ENCODE assay signal across 30 cellular contexts in the genomic region with DNA sequence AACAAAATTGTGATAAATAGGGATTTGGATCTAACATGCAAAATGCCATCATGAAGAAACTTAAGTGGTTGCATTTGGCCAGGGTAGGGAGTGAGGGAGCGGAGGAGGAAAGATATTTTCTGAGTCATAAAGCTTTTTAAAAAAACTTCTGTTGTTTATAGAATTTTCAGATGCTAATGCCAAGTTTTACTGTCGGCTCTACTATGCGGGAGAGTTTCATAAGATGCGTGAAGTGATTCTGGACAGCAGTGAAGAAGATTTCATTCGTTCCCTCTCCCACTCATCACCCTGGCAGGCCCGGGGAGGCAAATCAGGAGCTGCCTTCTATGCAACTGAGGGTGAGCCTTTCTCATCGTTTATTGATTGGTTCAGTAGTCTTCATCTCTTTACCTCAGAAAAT. TPM values are rescaled to one million over a fixed set of nuclear protein-coding genes. Genes with fewer than 3 reads are reported as not detected.
DNase-seq lines count a peak whose midpoint lies in the region; ATAC-seq and TF ChIP-seq lines count a peak whose summit lies in the region.
"Had no signal": no experiment of that assay in that cellular context is flagged by ENCODE, and none has a peak within 500 bp of the region (broad histone marks: within the 10 kb centered on the region; RNA-seq: fewer than 3 reads in every experiment).

No MANE protein-coding gene starts in this region.

- H3K9ac ChIP-seq in fibroblast of lung (ENCODE audit: insufficient read depth, low read length) = no peak overlapping the region
- H3K9ac ChIP-seq: SK-N-SH had no signal

- no peak overlapping the region for H3K27ac ChIP-seq in breast epithelium
- H3K27ac ChIP-seq in fibroblast of lung (ENCODE audit: insufficient read depth, low read length) = no peak overlapping the region
- H3K27ac ChIP-seq in esophagus squamous epithelium = no peak overlapping the region
- H3K27ac ChIP-seq: adrenal gland, brain microvascular endothelial cell, heart right ventricle, PC-9 had no signal

- no peaks in the 10 kb centered on the region for H3K79me2 ChIP-seq in fibroblast of lung (ENCODE audit: control insufficient read depth, insufficient read depth, low read length)

- peak overlapping the region; percentile 9 for H3K4me2 ChIP-seq in fibroblast of lung (ENCODE audit: extremely low read depth, insufficient read depth, low read length)
- H3K4me2 ChIP-seq: PC-9, SK-N-SH had no signal

- TF ChIP-seq POLR2A in breast epithelium (IDR thresholded peaks at IDR 0.05) (no peak), esophagus squamous epithelium (IDR thresholded peaks at IDR 0.05) (no peak)

- no peaks in the 10 kb centered on the region for H4K20me1 ChIP-seq in fibroblast of lung (ENCODE audit: control insufficient read depth, extremely low read depth, insufficient read depth, low read length)

- peak; percentile 34 for DNase-seq in MCF 10A (ENCODE audit: unreplicated experiment)
- no peak for DNase-seq in breast epithelium (ENCODE audit: low spot score in 2 of 2)
- DNase-seq in fibroblast of lung (ENCODE audit: low read depth in 2 of 2) = peak; percentile 59 to 95
- peak; percentile 27 for DNase-seq in middle frontal gyrus (ENCODE audit: extremely low spot score, low spot score)
- DNase-seq in activated CD4-positive, alpha-beta T cell treated with anti-CD3 and anti-CD28 coated beads for 48 hours = no peak
- no peak for DNase-seq in SW 1271 (lab: John Stamatoyannopoulos, UW)
- DNase-seq in esophagus squamous epithelium (lab: John Stamatoyannopoulos, UW) = no peak
- DNase-seq: 8988T; activated CD4-positive, alpha-beta T cell treated with anti-CD3 and anti-CD28 coated beads, Interleukin-2, amount 50 U/mL, for 4 hours; activated CD4-positive, CD25-positive, alpha-beta regulatory T cell; activated naive CD4-positive, alpha-beta T cell treated with Interleukin-2 at 50 U/mL for 16 hours; adrenal gland; brain microvascular endothelial cell; CD4-positive, CD25-positive, alpha-beta regulatory T cell; foreskin melanocyte; heart right ventricle; naive B cell; NCI-H1105; NCI-H187 treated with DMSO at 0.1 percent for 48 hours; NCI-H524 treated with DMSO at 0.1 percent for 48 hours; NK-92 treated with Interleukin-12 subunit alpha and Interleukin-12 subunit beta, amount 100 ng/mL, for 24 hours; PC-9; SK-N-SH; stimulated activated CD4-positive, alpha-beta T cell treated with anti-CD3 and anti-CD28 coated beads, Interleukin-4, amount 100 ng/mL, for 24 hours had no signal

- H3K9me3 Mint-ChIP-seq in MCF 10A (ENCODE audit: unreplicated experiment) = no peaks in the 10 kb centered on the region
- H3K9me3 Mint-ChIP-seq: CD4-positive, CD25-positive, alpha-beta regulatory T cell; naive B cell; T-helper 1 cell treated with Interleukin-12 subunit alpha and Interleukin-12 subunit beta and Interleukin-4 antibody, amounts not matched to agents 30 μg/mL and 1 μg/mL, for 36 hours; type B pancreatic cell had no signal

- H3K4me1 ChIP-seq in breast epithelium (no peaks in the 10 kb centered on the region), fibroblast of lung (ENCODE audit: control insufficient read depth, extremely low read depth, insufficient read depth, low read length) (peaks cover 2% of the 10 kb centered on the region), esophagus squamous epithelium (no peaks in the 10 kb centered on the region)

- H2AFZ ChIP-seq in fibroblast of lung (ENCODE audit: low read length) = no peak overlapping the region
- H2AFZ ChIP-seq: PC-9 had no signal

- WGBS in esophagus squamous epithelium, 2 donors = 75 to 77% methylated on average over 7 of the region's 7 CpGs

- no peak overlapping the region for H3K4me3 ChIP-seq in breast epithelium
- no peak overlapping the region for H3K4me3 ChIP-seq in fibroblast of lung (replicated peaks in 1 of 4; ENCODE audit: control extremely low read depth in 1 of 4, insufficient read depth in 1 of 4, low read depth in 3 of 4, low read length in 4 of 4)
- H3K4me3 ChIP-seq in esophagus squamous epithelium = no peak overlapping the region
- H3K4me3 ChIP-seq: adrenal gland, heart right ventricle, K562, PC-9 had no signal

- H3K27me3 ChIP-seq in breast epithelium (no peaks in the 10 kb centered on the region), fibroblast of lung (ENCODE audit: control insufficient read depth, insufficient read depth, low read length) (no peaks in the 10 kb centered on the region), esophagus squamous epithelium (no peaks in the 10 kb centered on the region)
- H3K27me3 ChIP-seq: adrenal gland, brain microvascular endothelial cell, heart right ventricle had no signal

- no peak overlapping the region for H3K4me3 Mint-ChIP-seq in MCF 10A (ENCODE audit: unreplicated experiment)
- H3K4me3 Mint-ChIP-seq: CD4-positive, CD25-positive, alpha-beta regulatory T cell; naive B cell; T-helper 1 cell treated with Interleukin-12 subunit alpha and Interleukin-12 subunit beta and Interleukin-4 antibody, amounts not matched to agents 30 μg/mL and 1 μg/mL, for 36 hours; type B pancreatic cell had no signal

- POLR2A ChIA-PET in MCF 10A (lab: Yijun Ruan, JAX) = no interaction called here

- H3K9me3 ChIP-seq in breast epithelium (no peaks in the 10 kb centered on the region), fibroblast of lung (ENCODE audit: control insufficient read depth, insufficient read depth, low read depth, low read length) (no peaks in the 10 kb centered on the region), esophagus squamous epithelium (no peaks in the 10 kb centered on the region)
- H3K9me3 ChIP-seq: adrenal gland, heart right ventricle, SK-N-SH had no signal

- peaks cover 89% of the 10 kb centered on the region for H3K36me3 Mint-ChIP-seq in MCF 10A (ENCODE audit: insufficient read depth, unreplicated experiment)

- intact Hi-C loops in MCF 10A (cut with micrococcal nuclease) (no loop called here), breast epithelium (cut with DNase I; ENCODE audit: low total_unique reads) (no loop called here), esophagus squamous epithelium (cut with DNase I) (no loop called here)

- no peak for TF ChIP-seq CTCF in MCF 10A (IDR thresholded peaks at IDR 0.05; ENCODE audit: unreplicated experiment)
- TF ChIP-seq CTCF in breast epithelium (IDR thresholded peaks at IDR 0.05) = no peak
- TF ChIP-seq CTCF in fibroblast of lung (conservative IDR thresholded peaks at IDR 0.05 in 1 of 2, IDR thresholded peaks at IDR 0.05 in 1 of 2; ENCODE audit: low read depth in 1 of 2, low read length in 2 of 2) = no peak
- TF ChIP-seq CTCF in esophagus squamous epithelium (IDR thresholded peaks at IDR 0.05) = no peak

- no TSS peak for BruUV-seq in MCF 10A (replicated peaks; lab: Mats Ljungman, UMichigan)

- no peak overlapping the region for H3K27ac Mint-ChIP-seq in MCF 10A (ENCODE audit: low read depth, unreplicated experiment)
- H3K27ac Mint-ChIP-seq: T-helper 1 cell treated with Interleukin-12 subunit alpha and Interleukin-12 subunit beta and Interleukin-4 antibody, amounts not matched to agents 30 μg/mL and 1 μg/mL, for 36 hours; type B pancreatic cell had no signal

- CTCF ChIA-PET in MCF 10A (lab: Yijun Ruan, JAX) = no interaction called here

- ATAC-seq in GM21381 (IDR thresholded peaks at IDR 0.05; ENCODE audit: unreplicated experiment) = no peak
- ATAC-seq: heart right ventricle, K562 had no signal

- no peaks in the 10 kb centered on the region for H3K27me3 Mint-ChIP-seq in MCF 10A (ENCODE audit: insufficient read depth, unreplicated experiment)
- H3K27me3 Mint-ChIP-seq: CD4-positive, CD25-positive, alpha-beta regulatory T cell; naive B cell; type B pancreatic cell had no signal

- peaks cover 3% of the 10 kb centered on the region for H3K36me3 ChIP-seq in breast epithelium
- peaks cover 5% of the 10 kb centered on the region for H3K36me3 ChIP-seq in fibroblast of lung (ENCODE audit: control insufficient read depth, insufficient read depth, low read length)
- peaks cover 10 to 98% (median 15%) of the 10 kb centered on the region in 3 donors for H3K36me3 ChIP-seq in esophagus squamous epithelium

- H3K4me1 Mint-ChIP-seq in MCF 10A (ENCODE audit: insufficient read depth, unreplicated experiment) = no peaks in the 10 kb centered on the region
- H3K4me1 Mint-ChIP-seq: naive B cell had no signal

RNA-seq across cellular contexts. Expression of gene PTH2R, which starts 56.0 kb away (rescaled TPM):
- total RNA-seq in MCF 10A (2022) = not detected in 2 replicates
- total RNA-seq in breast epithelium = 1 to 10 TPM in 2 of 3 donors, under 1 TPM in 1; 0.64 to 3.3 (median 1.2) TPM
- under 0.01 TPM in 1 of 2 replicates, not detected in the other for total RNA-seq in fibroblast of lung
- not detected in 2 replicates for polyA plus RNA-seq in fibroblast of lung
- not detected in 2 replicates for polyA plus RNA-seq in fibroblast of lung (2012)
- polyA minus RNA-seq in fibroblast of lung (ENCODE audit: low replicate concordance) = not detected in 2 replicates
- not detected for total RNA-seq in esophagus squamous epithelium
- total RNA-seq: CD4-positive, CD25-positive, alpha-beta regulatory T cell; heart right ventricle; kidney epithelial cell; M059J; PC-9 had no signal
- polyA plus RNA-seq: CD4-positive, CD25-positive, alpha-beta regulatory T cell had no signal

Comparison
In these comparisons a context has a peak if more than half of its experiments do, and no peak if none do; other contexts are left out.
1. DNase-seq: peak in MCF 10A (single experiment), fibroblast of lung (2 of 2) and middle frontal gyrus (single experiment); none in breast epithelium (0 of 2), activated CD4-positive, alpha-beta T cell treated with anti-CD3 and anti-CD28 coated beads for 48 hours (single experiment), SW 1271 (0 of 2) and esophagus squamous epithelium (single experiment).